ENCODE assay signal across 3 cellular contexts in genomic region chr3:44173263-44173662, GRCh38.
"Had no signal": no experiment of that assay in that cellular context is flagged by ENCODE, and none has a peak within 500 bp of the region (broad histone marks: within the 10 kb centered on the region; RNA-seq: fewer than 3 reads in every experiment).

No MANE protein-coding gene starts in this region.

- DNase-seq: GDM1, GF-D8 had no signal

- ATAC-seq: GM12878 had no signal

- H3K4me3 ChIP-seq: GM12878 had no signal
